In the genomic region with DNA sequence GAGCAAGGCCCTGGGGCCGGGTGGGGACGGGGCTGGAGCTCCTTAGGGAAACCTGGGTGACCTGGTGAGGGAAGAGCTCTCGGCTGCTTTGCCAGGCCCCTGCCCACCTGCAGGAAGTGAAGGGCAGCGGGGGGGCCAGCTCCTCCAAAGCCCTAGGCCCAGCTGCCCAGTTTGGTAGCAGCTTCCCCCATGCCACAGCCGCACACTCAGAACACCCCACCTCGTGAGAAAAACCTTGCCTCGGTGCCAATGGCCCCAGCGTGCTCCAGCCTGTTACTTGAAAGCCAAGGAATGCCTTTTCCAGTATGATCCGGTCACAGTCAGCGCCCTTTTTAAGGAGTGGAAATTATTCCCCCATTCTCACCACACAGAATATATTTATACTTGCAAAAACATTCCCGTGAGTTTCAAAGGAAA, we compare ENCODE assay signal across 1 cellular context.
TF ChIP-seq lines count a peak whose summit lies in the region.

No MANE protein-coding gene starts in this region.

TF ChIP-seq in WTC11, 78 proteins besides CTCF, POLR2A, EP300 and RAD21 (continued from another document):
- TF ChIP-seq FOXP4 (CRISPR knock-in tag; IDR thresholded peaks at IDR 0.05): no peak
- TF ChIP-seq ZNF396 (CRISPR knock-in tag; IDR thresholded peaks at IDR 0.05; ENCODE audit: borderline replicate concordance): no peak
TF ChIP-seq in WTC11: peak in this region for 0.
